In the genomic region with DNA sequence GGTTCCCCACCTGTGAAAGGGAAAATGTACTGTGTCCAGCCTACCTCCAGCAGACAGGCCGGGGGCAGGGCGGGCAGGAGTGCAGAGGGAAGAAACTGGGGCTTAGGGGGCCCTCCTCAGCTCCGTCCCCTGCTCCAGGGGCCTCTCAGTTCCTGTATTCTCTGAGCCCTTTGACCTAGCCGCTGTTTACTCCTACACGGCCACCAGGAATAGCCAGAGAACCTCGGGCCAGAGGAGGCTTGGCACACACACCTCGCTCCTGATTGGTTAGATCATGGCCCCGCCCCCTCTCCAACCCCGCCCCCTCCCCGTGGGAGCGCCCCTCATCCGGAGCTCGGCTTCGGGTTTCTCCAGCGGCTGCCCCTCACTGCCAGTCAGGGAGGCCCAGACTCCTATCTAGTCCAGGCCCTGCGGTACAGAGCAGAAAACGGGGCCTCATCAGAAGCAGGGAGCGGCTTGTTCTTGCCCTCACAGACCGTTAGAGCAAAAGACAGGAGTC, we compare ENCODE assay signal across 8 cellular contexts. TPM values are rescaled to one million over a fixed set of nuclear protein-coding genes. Genes with fewer than 3 reads are reported as not detected.
DNase-seq lines count a peak whose midpoint lies in the region; ATAC-seq and TF ChIP-seq lines count a peak whose summit lies in the region.

No MANE protein-coding gene starts in this region.

- peak overlapping the region; percentile 37; the same call in 1 of the 2 replicates for H3K9ac ChIP-seq in IMR-90 (ENCODE audit: low read depth, low read length)

- H3K4me3 Mint-ChIP-seq in CD4-positive, alpha-beta memory T cell = peak overlapping the region in 6 of 8 donors; percentile 7 to 57 (median 54)
- peak overlapping the region; percentile 39 for H3K4me3 Mint-ChIP-seq in activated naive CD4-positive, alpha-beta T cell treated with anti-CD3 and anti-CD28 coated beads for 36 hours

- TF ChIP-seq CTCF in IMR-90 (conservative IDR thresholded peaks at IDR 0.05; ENCODE audit: low read depth, low read length) (no peak), ovary (IDR thresholded peaks at IDR 0.05) (no peak)

- no peak overlapping the region for H3K56ac ChIP-seq in IMR-90 (ENCODE audit: extremely low read depth, insufficient read depth, low read length)

- H4K8ac ChIP-seq in IMR-90 (ENCODE audit: low read depth in 2 of 2, low read length in 2 of 2) = peak overlapping the region in 1 of 2 experiments; percentile 47; a peak in 1 of 4 replicates

- peaks cover 46 to 52% of the 10 kb centered on the region in 2 donors for H3K36me3 Mint-ChIP-seq in CD4-positive, alpha-beta memory T cell
- peaks cover 46% of the 10 kb centered on the region for H3K36me3 Mint-ChIP-seq in activated naive CD4-positive, alpha-beta T cell treated with anti-CD3 and anti-CD28 coated beads for 36 hours (ENCODE audit: low read depth)

- 0 out of 2 replicates have a peak overlapping the region, but pooled peaks have one; percentile 8 for H2BK20ac ChIP-seq in IMR-90 (ENCODE audit: low read depth, low read length)

- peak overlapping the region; percentile 44; the same call in 1 of the 3 replicates for H2BK15ac ChIP-seq in IMR-90 (ENCODE audit: low read depth, low read length)

- TF ChIP-seq EP300 in ovary (IDR thresholded peaks at IDR 0.05) = no peak

- no peak overlapping the region for H3K27ac ChIP-seq in CD4-positive, alpha-beta memory T cell (ENCODE audit: low read depth, low read length)
- H3K27ac ChIP-seq in IMR-90 (ENCODE audit: insufficient read depth, low read length) (peak overlapping the region; percentile 87), ovary (peak overlapping the region; percentile 69 to 97)

- CTCF ChIA-PET in CD4-positive, alpha-beta memory T cell (lab: Charles Lee; ENCODE audit: partially characterized antibody) = interaction anchor here (0.6 to 3.0 kb wide), 2 partner anchors 24 to 28 kb away, joined by 3 to 12 read pairs; no protein-coding TSS in a partner anchor
- CTCF ChIA-PET in IMR-90 (lab: Yijun Ruan, JAX) = no interaction called here
- CTCF ChIA-PET in activated naive CD4-positive, alpha-beta T cell treated with anti-CD3 and anti-CD28 coated beads for 36 hours (lab: Charles Lee) = interaction anchor here (1.0 to 1.8 kb wide), 2 partner anchors 18 to 41 kb away, joined by 4 read pairs; no protein-coding TSS in a partner anchor

- POLR2A ChIA-PET in CD4-positive, alpha-beta memory T cell (lab: Charles Lee; ENCODE audit: partially characterized antibody) = interaction anchor here (1.2 to 5.3 kb wide), 3 partner anchors 9 to 111 kb away, joined by 3 to 25 read pairs (median 4); partner anchors contain the start of genes CDK9 and ST6GALNAC4
- POLR2A ChIA-PET in IMR-90 (lab: Charles Lee; ENCODE audit: unreplicated experiment) = no interaction called here

- H3K27me3 ChIP-seq in CD4-positive, alpha-beta memory T cell (ENCODE audit: insufficient read depth, low read length) = no peaks in the 10 kb centered on the region
- H3K27me3 ChIP-seq in IMR-90 (ENCODE audit: control insufficient read depth, insufficient read depth, low read length) = no peaks in the 10 kb centered on the region
- no peaks in the 10 kb centered on the region for H3K27me3 ChIP-seq in ovary

- H3K4me2 ChIP-seq in IMR-90 (ENCODE audit: low read depth, low read length) = peak overlapping the region; percentile 82

- TF ChIP-seq RAD21 in IMR-90 (IDR thresholded peaks at IDR 0.05; ENCODE audit: low read length) = no peak

- H3K4me3 ChIP-seq in CD4-positive, alpha-beta memory T cell (ENCODE audit: low read length in 2 of 2) = no peak overlapping the region
- no peak overlapping the region; the same call in 1 of the 2 replicates for H3K4me3 ChIP-seq in IMR-90 (ENCODE audit: insufficient read depth, low read depth, low read length)
- H3K4me3 ChIP-seq in ovary = peak overlapping the region; percentile 82

- H3K9me3 ChIP-seq in CD4-positive, alpha-beta memory T cell (ENCODE audit: control insufficient read depth in 1 of 2, low read length in 2 of 2) = no peaks in the 10 kb centered on the region
- H3K9me3 ChIP-seq in IMR-90 (ENCODE audit: control insufficient read depth, insufficient read depth, low read length) (peaks cover 15% of the 10 kb centered on the region), ovary (no peaks in the 10 kb centered on the region)

- dilution Hi-C loops in IMR-90 (cut with HindIII; ENCODE audit: low sequenced_read_pairs, unreplicated experiment) = no loop called here

- ATAC-seq in IMR-90 (ENCODE audit: low read depth) (peak; percentile 62), Right ventricle myocardium superior (ENCODE audit: poor library complexity) (peak; percentile 86), HG02840 (IDR thresholded peaks at IDR 0.05; ENCODE audit: low FRiP score, unreplicated experiment) (no peak)

- DNase-seq in CD4-positive, alpha-beta memory T cell = no peak
- DNase-seq in IMR-90 (peak; percentile 77), Right ventricle myocardium superior (peak; percentile 88), ovary (peak; percentile 92 to 95 (median 95)), T-helper 9 cell (no peak), activated gamma-delta T cell treated with Interleukin-2 at 50 U/mL for 16 hours (no peak)
- DNase-seq in activated naive CD4-positive, alpha-beta T cell treated with anti-CD3 and anti-CD28 coated beads for 36 hours = peak; percentile 36

- WGBS in IMR-90 (ENCODE audit: extremely low coverage in 2 of 2, insufficient read length in 1 of 2), 2 experiments = 7% methylated on average over 7 of the region's 19 CpGs; no CpG with 5 or more reads in 1 of the 2 experiments
- WGBS in ovary, 3 donors = 1 to 4% (median 3%) methylated on average over 18 to 19 of the region's 19 CpGs

- 0 out of 2 replicates have a peak overlapping the region, but pooled peaks have one; percentile 5 for H3K23ac ChIP-seq in IMR-90 (ENCODE audit: low read depth, low read length)

- H2BK120ac ChIP-seq in IMR-90 (ENCODE audit: low read depth, low read length) = peak overlapping the region; percentile 16; the same call in 1 of the 2 replicates

- no peak overlapping the region for H4K5ac ChIP-seq in IMR-90 (ENCODE audit: low read depth, low read length)

- peaks cover 42% of the 10 kb centered on the region for H3K36me3 ChIP-seq in CD4-positive, alpha-beta memory T cell (ENCODE audit: insufficient read depth, low read length)
- H3K36me3 ChIP-seq in IMR-90 (ENCODE audit: control insufficient read depth, insufficient read depth, low read length) = peaks cover 39% of the 10 kb centered on the region
- no peaks in the 10 kb centered on the region for H3K36me3 ChIP-seq in ovary

- H3K4me1 ChIP-seq in CD4-positive, alpha-beta memory T cell (ENCODE audit: insufficient read depth, low read length) = peaks cover 40% of the 10 kb centered on the region
- H3K4me1 ChIP-seq in IMR-90 (ENCODE audit: control insufficient read depth, insufficient read depth, low read length) = peaks cover 20% of the 10 kb centered on the region
- peaks cover 24% of the 10 kb centered on the region for H3K4me1 ChIP-seq in ovary (ENCODE audit: insufficient read depth)

- no peaks in the 10 kb centered on the region for H3K27me3 Mint-ChIP-seq in CD4-positive, alpha-beta memory T cell
- H3K27me3 Mint-ChIP-seq in activated naive CD4-positive, alpha-beta T cell treated with anti-CD3 and anti-CD28 coated beads for 36 hours (ENCODE audit: low read depth) = no peaks in the 10 kb centered on the region

- intact Hi-C loops in CD4-positive, alpha-beta memory T cell (cut with micrococcal nuclease) = no loop called here
- intact Hi-C loops in IMR-90 (cut with micrococcal nuclease) (no loop called here), Right ventricle myocardium superior (cut with DNase I) (no loop called here), ovary (cut with DNase I) (no loop called here)
- intact Hi-C loops in activated naive CD4-positive, alpha-beta T cell treated with anti-CD3 and anti-CD28 coated beads for 36 hours (cut with micrococcal nuclease) = no loop called here

- in situ Hi-C loops in IMR-90 (cut with MboI; ENCODE audit: low sequenced_read_pairs) = no loop called here

- H3K79me1 ChIP-seq in IMR-90 (ENCODE audit: low read depth in 1 of 2, low read length in 2 of 2) = peaks cover 19 to 59% of the 10 kb centered on the region in 2 experiments

- peak overlapping the region; percentile 49 for H3K4ac ChIP-seq in IMR-90 (ENCODE audit: low read depth, low read length)

- H3K14ac ChIP-seq in IMR-90 (replicated peaks; ENCODE audit: low read depth, low read length) = 0 out of 2 replicates have a peak overlapping the region, but pooled peaks have one; percentile 6

- peak overlapping the region; percentile 52 for H2BK5ac ChIP-seq in IMR-90 (ENCODE audit: low read depth, low read length, poor library complexity, severe bottlenecking)

- no peak overlapping the region for H3K18ac ChIP-seq in IMR-90 (ENCODE audit: low read depth, low read length)

- H3K9me1 ChIP-seq in IMR-90 (ENCODE audit: insufficient read depth, low read length) = peaks cover 12% of the 10 kb centered on the region

- peak overlapping the region; percentile 72 for H2AFZ ChIP-seq in IMR-90 (replicated peaks; ENCODE audit: low read length, poor library complexity)

- H4K20me1 ChIP-seq in IMR-90 (ENCODE audit: insufficient read depth, low read length) = peaks cover 27% of the 10 kb centered on the region

- BruUV-seq in IMR-90 (replicated peaks; lab: Mats Ljungman, UMichigan) = no TSS peak

- peaks cover 7 to 63% (median 32%) of the 10 kb centered on the region in 4 donors for H3K4me1 Mint-ChIP-seq in CD4-positive, alpha-beta memory T cell
- H3K4me1 Mint-ChIP-seq in activated naive CD4-positive, alpha-beta T cell treated with anti-CD3 and anti-CD28 coated beads for 36 hours (ENCODE audit: low read depth) = peaks cover 33% of the 10 kb centered on the region

- H2AK5ac ChIP-seq in IMR-90 (ENCODE audit: low read depth, low read length) = peak overlapping the region; percentile 94

- peak overlapping the region; percentile 66 for H2AK9ac ChIP-seq in IMR-90 (replicated peaks; ENCODE audit: low read depth, low read length, poor library complexity)

- peaks cover 0 to 13% (median 0%) of the 10 kb centered on the region in 8 donors for H3K9me3 Mint-ChIP-seq in CD4-positive, alpha-beta memory T cell
- peaks cover 4% of the 10 kb centered on the region for H3K9me3 Mint-ChIP-seq in activated naive CD4-positive, alpha-beta T cell treated with anti-CD3 and anti-CD28 coated beads for 36 hours

- TF ChIP-seq POLR2A in IMR-90 (IDR thresholded peaks at IDR 0.05; ENCODE audit: low read depth, low read length) (peak; percentile 39; the same call in 1 of the 2 replicates), ovary (IDR thresholded peaks at IDR 0.05) (peak; percentile 22)

- peak overlapping the region; percentile 13; the same call in 1 of the 2 replicates for H4K91ac ChIP-seq in IMR-90 (ENCODE audit: insufficient read depth, low read depth, low read length)

- H3K27ac Mint-ChIP-seq in CD4-positive, alpha-beta memory T cell = peak overlapping the region in 3 of 7 donors; percentile 30 to 66 (median 53)
- H3K27ac Mint-ChIP-seq in activated naive CD4-positive, alpha-beta T cell treated with anti-CD3 and anti-CD28 coated beads for 36 hours = no peak overlapping the region

RNA-seq across cellular contexts. Expression of gene ST6GALNAC6, which starts 2.2 kb away (rescaled TPM):
- total RNA-seq in CD4-positive, alpha-beta memory T cell = 100 to 1,000 TPM; 125 to 127 TPM
- polyA plus RNA-seq in CD4-positive, alpha-beta memory T cell = 10 to 100 TPM; 45.2 to 45.6 TPM
- total RNA-seq in IMR-90 (2012; rRNA removed) (35.3 and 35.7 TPM in 2 replicates), Right ventricle myocardium superior (38.2 TPM), ovary (100 to 1,000 TPM in 5 of 7 donors, 10 to 100 TPM in 2; 58.5 to 141 (median 111) TPM)
- polyA plus RNA-seq in IMR-90 (2012; rRNA removed) (47.6 and 48.6 TPM in 2 replicates), ovary (100 to 1,000 TPM in 1 of 2 donors, 10 to 100 TPM in 1; 52.5 to 145 TPM)
- 41.6 and 60.0 TPM in 2 replicates for polyA plus RNA-seq in IMR-90 (2012; cell fraction: cytosol; rRNA removed)
- polyA plus RNA-seq in IMR-90 (2012; cell fraction: nucleus; rRNA removed; ENCODE audit: low replicate concordance) = 105 and 190 TPM in 2 replicates
- 10 to 100 TPM; 28.7 to 29.1 TPM for total RNA-seq in activated naive CD4-positive, alpha-beta T cell treated with anti-CD3 and anti-CD28 coated beads for 36 hours

RNA-seq across cellular contexts. Expression of gene ST6GALNAC4, which starts 19.6 kb away (rescaled TPM):
- total RNA-seq in CD4-positive, alpha-beta memory T cell = 10 to 100 TPM; 35.7 to 38.1 TPM
- 10 to 100 TPM; 10.2 to 18.5 TPM for polyA plus RNA-seq in CD4-positive, alpha-beta memory T cell
- total RNA-seq in IMR-90 (2012; rRNA removed) = 11.9 and 12.5 TPM in 2 replicates
- 32.9 and 42.2 TPM in 2 replicates for polyA plus RNA-seq in IMR-90 (2012; rRNA removed)
- polyA plus RNA-seq in IMR-90 (2012; cell fraction: cytosol; rRNA removed) = 18.6 and 48.3 TPM in 2 replicates
- polyA plus RNA-seq in IMR-90 (2012; cell fraction: nucleus; rRNA removed; ENCODE audit: low replicate concordance) = 25.4 and 59.2 TPM in 2 replicates
- 10 to 100 TPM; 22.3 to 24.6 TPM for total RNA-seq in activated naive CD4-positive, alpha-beta T cell treated with anti-CD3 and anti-CD28 coated beads for 36 hours
- total RNA-seq in Right ventricle myocardium superior = 18.1 TPM
- 10 to 100 TPM; 29.5 to 58.4 (median 46.4) TPM for total RNA-seq in ovary
- 10 to 100 TPM in 1 of 2 donors, 1 to 10 TPM in 1; 2.2 to 34.0 TPM for polyA plus RNA-seq in ovary

RNA-seq across cellular contexts. Expression of gene AK1, which starts 19.8 kb away (rescaled TPM):
- total RNA-seq in CD4-positive, alpha-beta memory T cell = 10 to 100 TPM; 58.1 to 62.7 TPM
- under 1 TPM in 1 of 2 donors, not detected in 1; 0.53 TPM for polyA plus RNA-seq in CD4-positive, alpha-beta memory T cell
- 44.8 and 51.4 TPM in 2 replicates for total RNA-seq in IMR-90 (2012; rRNA removed)
- polyA plus RNA-seq in IMR-90 (2012; rRNA removed) = 119 and 126 TPM in 2 replicates
- 146 and 387 TPM in 2 replicates for polyA plus RNA-seq in IMR-90 (2012; cell fraction: cytosol; rRNA removed)
- 158 and 207 TPM in 2 replicates for polyA plus RNA-seq in IMR-90 (2012; cell fraction: nucleus; rRNA removed; ENCODE audit: low replicate concordance)
- 10 to 100 TPM; 11.8 to 11.9 TPM for total RNA-seq in activated naive CD4-positive, alpha-beta T cell treated with anti-CD3 and anti-CD28 coated beads for 36 hours
- total RNA-seq in Right ventricle myocardium superior = 932 TPM
- 100 to 1,000 TPM in 6 of 7 donors, 10 to 100 TPM in 1; 30.9 to 174 (median 151) TPM for total RNA-seq in ovary
- polyA plus RNA-seq in ovary = 10 to 100 TPM; 37.7 to 87.4 TPM

RNA-seq across cellular contexts. Expression of gene PIP5KL1, which starts 33.3 kb away (rescaled TPM):
- total RNA-seq in CD4-positive, alpha-beta memory T cell = 1 to 10 TPM in 1 of 2 experiments, under 1 TPM in 1; 0.72 to 1.8 TPM
- under 1 TPM; 0.26 to 0.79 TPM for polyA plus RNA-seq in CD4-positive, alpha-beta memory T cell
- total RNA-seq in IMR-90 (2012; rRNA removed) (0.28 and 0.36 TPM in 2 replicates), Right ventricle myocardium superior (0.48 TPM), ovary (1 to 10 TPM in 6 of 7 donors, under 1 TPM in 1; 0.48 to 4.0 (median 2.0) TPM)
- polyA plus RNA-seq in IMR-90 (2012; rRNA removed) (2.7 and 3.6 TPM in 2 replicates), ovary (under 1 TPM; 0.10 to 0.35 TPM)
- 2.5 and 3.4 TPM in 2 replicates for polyA plus RNA-seq in IMR-90 (2012; cell fraction: cytosol; rRNA removed)
- polyA plus RNA-seq in IMR-90 (2012; cell fraction: nucleus; rRNA removed; ENCODE audit: low replicate concordance) = 22.0 and 36.8 TPM in 2 replicates
- 1 to 10 TPM; 1.1 to 1.8 TPM for total RNA-seq in activated naive CD4-positive, alpha-beta T cell treated with anti-CD3 and anti-CD28 coated beads for 36 hours

RNA-seq across cellular contexts. Expression of gene DPM2, which starts 40.4 kb away (rescaled TPM):
- total RNA-seq in CD4-positive, alpha-beta memory T cell = 10 to 100 TPM; 37.0 to 39.7 TPM
- 10 to 100 TPM; 41.0 to 43.1 TPM for polyA plus RNA-seq in CD4-positive, alpha-beta memory T cell
- total RNA-seq in IMR-90 (2012; rRNA removed) (10.8 TPM in 2 replicates), Right ventricle myocardium superior (9.9 TPM), ovary (10 to 100 TPM; 10.6 to 37.1 (median 27.8) TPM)
- polyA plus RNA-seq in IMR-90 (2012; rRNA removed) (60.6 and 60.9 TPM in 2 replicates), ovary (10 to 100 TPM; 22.7 to 27.2 TPM)
- 40.8 and 52.3 TPM in 2 replicates for polyA plus RNA-seq in IMR-90 (2012; cell fraction: cytosol; rRNA removed)
- 40.3 and 50.7 TPM in 2 replicates for polyA plus RNA-seq in IMR-90 (2012; cell fraction: nucleus; rRNA removed; ENCODE audit: low replicate concordance)
- total RNA-seq in activated naive CD4-positive, alpha-beta T cell treated with anti-CD3 and anti-CD28 coated beads for 36 hours = 10 to 100 TPM; 41.6 to 43.4 TPM

Comparison
In these comparisons a context has a peak if more than half of its experiments do, and no peak if none do; other contexts are left out.
1. DNase-seq: peak in IMR-90 (single experiment), activated naive CD4-positive, alpha-beta T cell treated with anti-CD3 and anti-CD28 coated beads for 36 hours (single experiment), Right ventricle myocardium superior (single experiment) and ovary (5 of 5); none in CD4-positive, alpha-beta memory T cell (0 of 5), T-helper 9 cell (single experiment) and activated gamma-delta T cell treated with Interleukin-2 at 50 U/mL for 16 hours (single experiment).